Comparison of ENCODE assay signal across 21 cellular contexts in the genomic region with DNA sequence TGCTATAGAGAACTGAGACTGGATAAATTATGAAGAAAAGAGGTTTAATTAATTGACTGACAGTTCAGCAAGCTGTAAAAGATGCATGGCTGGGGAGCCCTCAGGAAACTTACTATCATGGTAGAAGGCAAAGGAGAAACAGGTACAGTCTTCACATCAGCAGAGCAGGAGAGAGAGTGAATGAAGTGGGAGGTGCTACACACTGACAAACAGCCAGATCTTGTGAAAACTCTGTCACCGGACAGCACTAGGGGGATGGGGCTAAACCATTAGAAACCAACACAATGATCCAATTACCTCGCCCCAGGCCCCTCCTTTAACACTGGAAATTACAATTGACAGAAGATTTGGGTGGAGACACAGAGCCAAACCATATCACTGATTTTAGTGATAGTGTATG.
"Had no signal": no experiment of that assay in that cellular context is flagged by ENCODE, and none has a peak within 500 bp of the region (broad histone marks: within the 10 kb centered on the region; RNA-seq: fewer than 3 reads in every experiment).

No MANE protein-coding gene starts in this region.

- H3K27me3 Mint-ChIP-seq: effector memory CD8-positive, alpha-beta T cell; stimulated activated memory B cell treated with anti-CD40 and anti-IgM and Interleukin-4, amounts not matched to agents 10 μg/mL and 1 μg/mL and 100 μg/mL, for 72 hours; stimulated activated naive CD8-positive, alpha-beta T cell treated with anti-CD3 and anti-CD28 coated beads, Interleukin-15, Interleukin-2, amounts not matched to agents 100 ng/mL and 50 ng/mL, for 24 hours had no signal

- H3K36me3 ChIP-seq: pancreas, prostate gland, spleen, tibial artery, upper lobe of left lung, uterus had no signal

- H3K9me3 Mint-ChIP-seq: effector memory CD8-positive, alpha-beta T cell; mesothelial cell of epicardium; neural crest cell; stimulated activated memory B cell treated with anti-CD40 and anti-IgM and Interleukin-4, amounts not matched to agents 10 μg/mL and 1 μg/mL and 100 μg/mL, for 72 hours had no signal

- H3K4me1 Mint-ChIP-seq: mesothelial cell of epicardium; natural killer cell; neural crest cell; stimulated activated memory B cell treated with anti-CD40 and anti-IgM and Interleukin-4, amounts not matched to agents 10 μg/mL and 1 μg/mL and 100 μg/mL, for 72 hours had no signal

- H3K4me3 Mint-ChIP-seq: effector memory CD8-positive, alpha-beta T cell; mesothelial cell of epicardium; natural killer cell; neural crest cell; stimulated activated memory B cell treated with anti-CD40 and anti-IgM and Interleukin-4, amounts not matched to agents 10 μg/mL and 1 μg/mL and 100 μg/mL, for 72 hours; stimulated activated naive CD8-positive, alpha-beta T cell treated with anti-CD3 and anti-CD28 coated beads, Interleukin-15, Interleukin-2, amounts not matched to agents 100 ng/mL and 50 ng/mL, for 24 hours had no signal

- DNase-seq: effector memory CD8-positive, alpha-beta T cell; erythroblast; foreskin keratinocyte; head of caudate nucleus; kidney glomerular epithelial cell; natural killer cell; nucleus accumbens; pancreas; spleen; stimulated activated CD4-positive, alpha-beta T cell treated with anti-CD3 and anti-CD28 coated beads, Interleukin-15, amount 100 ng/mL, for 24 hours; stimulated activated CD4-positive, alpha-beta T cell treated with anti-CD3 and anti-CD28 coated beads, Interleukin-1b, Interleukin-23, amount 100 ng/mL, for 48 hours; stimulated activated CD4-positive, alpha-beta T cell treated with anti-CD3 and anti-CD28 coated beads, Interleukin-4, amount 100 ng/mL, for 24 hours; tibial artery; upper lobe of left lung; uterus had no signal

- H3K4me1 ChIP-seq: foreskin keratinocyte, pancreas, prostate gland, spleen, upper lobe of left lung, uterus had no signal

- H3K9me3 ChIP-seq: pancreas, prostate gland, tibial artery, uterus had no signal

- H3K4me2 ChIP-seq: hepatocyte had no signal

- H3K27me3 ChIP-seq: foreskin keratinocyte, hepatocyte, pancreas, spleen, tibial artery, upper lobe of left lung, uterus had no signal

- H3K79me2 ChIP-seq: hepatocyte had no signal

- H3K27ac ChIP-seq: foreskin keratinocyte, hepatocyte, pancreas, prostate gland, spleen, tibial artery, upper lobe of left lung, uterus had no signal

- H3K4me3 ChIP-seq: hepatocyte, pancreas, prostate gland, spleen, tibial artery, upper lobe of left lung, uterus had no signal

- H3K36me3 Mint-ChIP-seq: mesothelial cell of epicardium; natural killer cell; stimulated activated memory B cell treated with anti-CD40 and anti-IgM and Interleukin-4, amounts not matched to agents 10 μg/mL and 1 μg/mL and 100 μg/mL, for 72 hours had no signal

- H3K27ac Mint-ChIP-seq: effector memory CD8-positive, alpha-beta T cell; mesothelial cell of epicardium; natural killer cell; stimulated activated memory B cell treated with anti-CD40 and anti-IgM and Interleukin-4, amounts not matched to agents 10 μg/mL and 1 μg/mL and 100 μg/mL, for 72 hours; stimulated activated naive CD8-positive, alpha-beta T cell treated with anti-CD3 and anti-CD28 coated beads, Interleukin-15, Interleukin-2, amounts not matched to agents 100 ng/mL and 50 ng/mL, for 24 hours had no signal
